Comparison of ENCODE assay signal across 8 cellular contexts in the genomic region with DNA sequence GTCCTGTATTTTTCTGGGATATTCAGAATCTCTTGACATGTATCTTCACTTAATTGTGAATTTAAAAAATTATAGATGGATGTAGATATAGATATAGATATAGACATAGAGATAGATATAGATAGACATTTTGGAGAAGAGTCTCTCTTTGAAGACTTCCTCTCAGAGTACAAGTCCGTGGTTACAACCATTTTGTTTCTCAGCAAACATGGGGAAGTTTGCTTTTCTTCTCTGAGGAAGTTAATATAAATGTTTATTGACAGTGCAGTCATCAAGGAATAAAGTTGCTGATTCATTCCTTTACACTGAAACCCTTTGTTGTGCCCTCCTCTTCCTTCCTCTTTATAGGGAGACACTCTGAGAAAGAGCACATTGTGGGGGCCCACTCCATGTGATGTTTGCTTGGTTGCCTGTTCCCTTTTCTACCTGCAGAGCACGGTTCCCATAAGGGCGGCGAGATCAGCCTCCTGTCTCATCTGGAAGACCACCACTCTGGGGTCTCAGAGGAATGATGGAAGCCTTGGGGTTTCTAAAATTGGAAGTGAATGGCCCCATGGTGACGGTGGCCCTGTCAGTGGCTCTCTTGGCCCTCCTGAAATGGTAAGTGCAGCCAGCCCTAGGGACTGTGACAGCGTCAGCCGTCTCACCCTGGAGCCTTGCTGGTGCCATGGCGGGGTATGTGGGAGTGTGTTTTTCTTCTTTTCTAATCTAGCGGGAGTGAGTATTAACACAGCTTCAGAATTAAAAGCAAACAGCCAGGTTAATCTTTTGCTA. TPM values are rescaled to one million over a fixed set of nuclear protein-coding genes. Genes with fewer than 3 reads are reported as not detected.
DNase-seq lines count a peak whose midpoint lies in the region; ATAC-seq lines count a peak whose summit lies in the region.

Gene TBXAS1, plus strand, starts transcription at position 385 of the 774 bp plus-strand sequence. Its CDS starts 127 bp downstream, at position 512.

- intact Hi-C loops in cardiac septum (cut with DNase I) = loop anchor here (10.0 kb wide), 1 partner anchor 146 kb away; no protein-coding TSS in a partner anchor

- DNase-seq in GF-D8 (lab: John Stamatoyannopoulos, UW) (peak; percentile 91), UCSD-AML1 (lab: John Stamatoyannopoulos, UW; ENCODE audit: unreplicated experiment) (peak; percentile 45), cardiac septum (ENCODE audit: low spot score) (peak; percentile 83), renal cortical epithelial cell (ENCODE audit: low read depth) (peak; percentile 99), DMS 273 treated with DMSO at 0.1 percent for 48 hours (lab: John Stamatoyannopoulos, UW) (no peak), A172 (ENCODE audit: low spot score) (no peak)

- ATAC-seq in HG02938 (IDR thresholded peaks at IDR 0.05; ENCODE audit: unreplicated experiment) (peak; percentile 60), GM19023 (IDR thresholded peaks at IDR 0.05; ENCODE audit: unreplicated experiment) (no peak)

RNA-seq across cellular contexts. Expression of gene TBXAS1, which starts in this region (rescaled TPM):
- total RNA-seq in cardiac septum (4.3 TPM), renal cortical epithelial cell (10.4 and 35.5 TPM in 2 replicates)
- 0.26 and 0.83 TPM in 2 replicates for total RNA-seq in A172 (2014; rRNA removed; shearing (Covaris generic))

Comparison
In these comparisons a context has a peak if more than half of its experiments do, and no peak if none do; other contexts are left out.
1. DNase-seq: peak in GF-D8 (single experiment), UCSD-AML1 (single experiment), cardiac septum (single experiment) and renal cortical epithelial cell (single experiment); none in DMS 273 treated with DMSO at 0.1 percent for 48 hours (single experiment) and A172 (single experiment).